In genomic region chr2:17636989-17637906, GRCh38 we compare ENCODE assay signal across 20 cellular contexts.
DNase-seq lines count a peak whose midpoint lies in the region; ATAC-seq and TF ChIP-seq lines count a peak whose summit lies in the region.
"Had no signal": no experiment of that assay in that cellular context is flagged by ENCODE, and none has a peak within 500 bp of the region (broad histone marks: within the 10 kb centered on the region; RNA-seq: fewer than 3 reads in every experiment).

No MANE protein-coding gene starts in this region.

- H3K4me3 Mint-ChIP-seq in naive thymus-derived CD4-positive, alpha-beta T cell, result no peak overlapping the region
- H3K4me3 Mint-ChIP-seq: activated naive CD8-positive, alpha-beta T cell treated with anti-CD3 and anti-CD28 coated beads, Interleukin-2, amount 10 ng/mL, durations not matched to agents 7 days and 5 days; CD4-positive, alpha-beta memory T cell; IgD-negative memory B cell; memory B cell; natural killer cell; stimulated activated memory B cell treated with anti-CD40 and anti-IgM and Interleukin-4, amounts not matched to agents 10 μg/mL and 1 μg/mL and 100 μg/mL, for 72 hours had no signal

- no peaks in the 10 kb centered on the region for H3K9me3 ChIP-seq in naive thymus-derived CD4-positive, alpha-beta T cell (ENCODE audit: control insufficient read depth in 2 of 3, low read length in 3 of 3)
- no peaks in the 10 kb centered on the region for H3K9me3 ChIP-seq in vagina
- H3K9me3 ChIP-seq: breast epithelium had no signal

- H3K27me3 Mint-ChIP-seq in naive thymus-derived CD4-positive, alpha-beta T cell, result peaks cover 0 to 7% (median 0%) of the 10 kb centered on the region in 5 donors
- H3K27me3 Mint-ChIP-seq: activated naive CD8-positive, alpha-beta T cell treated with anti-CD3 and anti-CD28 coated beads, Interleukin-2, amount 10 ng/mL, durations not matched to agents 7 days and 5 days; memory B cell; stimulated activated memory B cell treated with anti-CD40 and anti-IgM and Interleukin-4, amounts not matched to agents 10 μg/mL and 1 μg/mL and 100 μg/mL, for 72 hours had no signal

- H3K36me3 ChIP-seq in naive thymus-derived CD4-positive, alpha-beta T cell (ENCODE audit: control insufficient read depth in 2 of 3, insufficient read depth in 3 of 3, low read length in 3 of 3), result no peaks in the 10 kb centered on the region
- H3K36me3 ChIP-seq in vagina, result no peaks in the 10 kb centered on the region
- H3K36me3 ChIP-seq: breast epithelium had no signal

- TF ChIP-seq POLR2A in lower leg skin (IDR thresholded peaks at IDR 0.05), result no peak
- no peak for TF ChIP-seq POLR2A in vagina (IDR thresholded peaks at IDR 0.05)

- TF ChIP-seq CTCF in lower leg skin (IDR thresholded peaks at IDR 0.05) (no peak), vagina (IDR thresholded peaks at IDR 0.05) (no peak)

- no peaks in the 10 kb centered on the region for H3K9me3 Mint-ChIP-seq in naive thymus-derived CD4-positive, alpha-beta T cell
- H3K9me3 Mint-ChIP-seq: activated naive CD8-positive, alpha-beta T cell treated with anti-CD3 and anti-CD28 coated beads, Interleukin-2, amount 10 ng/mL, durations not matched to agents 7 days and 5 days; CD4-positive, alpha-beta memory T cell; IgD-negative memory B cell; memory B cell; natural killer cell; stimulated activated memory B cell treated with anti-CD40 and anti-IgM and Interleukin-4, amounts not matched to agents 10 μg/mL and 1 μg/mL and 100 μg/mL, for 72 hours had no signal

- no peaks in the 10 kb centered on the region for H3K4me1 ChIP-seq in naive thymus-derived CD4-positive, alpha-beta T cell (ENCODE audit: control insufficient read depth in 2 of 2, insufficient read depth in 2 of 2, low read length in 2 of 2)
- no peaks in the 10 kb centered on the region for H3K4me1 ChIP-seq in vagina
- H3K4me1 ChIP-seq: breast epithelium had no signal

- H3K4me3 ChIP-seq in naive thymus-derived CD4-positive, alpha-beta T cell (ENCODE audit: low read length), result no peak overlapping the region
- H3K4me3 ChIP-seq in lower leg skin (ENCODE audit: low read depth, poor library complexity, severe bottlenecking) (no peak overlapping the region), vagina (no peak overlapping the region)
- H3K4me3 ChIP-seq: breast epithelium had no signal

- ATAC-seq in GM19397 (IDR thresholded peaks at IDR 0.05; ENCODE audit: unreplicated experiment) (peak; percentile 64), HG03565 (IDR thresholded peaks at IDR 0.05; ENCODE audit: unreplicated experiment) (no peak)
- ATAC-seq in naive thymus-derived CD4-positive, alpha-beta T cell, result peak; percentile 19
- ATAC-seq: natural killer cell; stimulated activated memory B cell treated with anti-CD40 and anti-IgM and Interleukin-4, amounts not matched to agents 10 μg/mL and 1 μg/mL and 100 μg/mL, for 72 hours had no signal

- intact Hi-C loops in naive thymus-derived CD4-positive, alpha-beta T cell (cut with micrococcal nuclease), result no loop called here
- intact Hi-C loops in lower leg skin (cut with DNase I; ENCODE audit: low total_unique reads), result no loop called here
- intact Hi-C loops in vagina (cut with DNase I), result no loop called here

- 84 to 88% methylated on average over 12 of the region's 12 CpGs for WGBS in lower leg skin, 2 donors

- H3K4me1 Mint-ChIP-seq in naive thymus-derived CD4-positive, alpha-beta T cell, result no peaks in the 10 kb centered on the region
- H3K4me1 Mint-ChIP-seq: activated naive CD8-positive, alpha-beta T cell treated with anti-CD3 and anti-CD28 coated beads, Interleukin-2, amount 10 ng/mL, durations not matched to agents 7 days and 5 days; CD4-positive, alpha-beta memory T cell; IgD-negative memory B cell; memory B cell; natural killer cell; stimulated activated memory B cell treated with anti-CD40 and anti-IgM and Interleukin-4, amounts not matched to agents 10 μg/mL and 1 μg/mL and 100 μg/mL, for 72 hours had no signal

- DNase-seq in ELF-1 (ENCODE audit: low read depth, low spot score) (peak; percentile 34), lower leg skin (ENCODE audit: low spot score in 2 of 2) (no peak), H4 (ENCODE audit: low spot score) (no peak), vagina (ENCODE audit: extremely low spot score in 2 of 2) (no peak)
- no peak for DNase-seq in naive thymus-derived CD4-positive, alpha-beta T cell
- DNase-seq: activated naive CD8-positive, alpha-beta T cell treated with anti-CD3 and anti-CD28 coated beads, Interleukin-2, amount 10 ng/mL, durations not matched to agents 7 days and 5 days; CD4-positive, alpha-beta memory T cell; dermis blood vessel endothelial cell; foreskin fibroblast; hypothalamus; MM.1S; natural killer cell; NCI-H146 had no signal

- POLR2A ChIA-PET in naive thymus-derived CD4-positive, alpha-beta T cell (lab: Charles Lee), result no interaction called here

- H3K27me3 ChIP-seq in naive thymus-derived CD4-positive, alpha-beta T cell (ENCODE audit: control insufficient read depth in 2 of 2, insufficient read depth in 2 of 2, low read length in 2 of 2), result no peaks in the 10 kb centered on the region
- H3K27me3 ChIP-seq in vagina, result no peaks in the 10 kb centered on the region
- H3K27me3 ChIP-seq: breast epithelium had no signal

- H3K27ac ChIP-seq in angular gyrus (ENCODE audit: low read depth, low read length) (peak overlapping the region; percentile 59), vagina (no peak overlapping the region)
- H3K27ac ChIP-seq in naive thymus-derived CD4-positive, alpha-beta T cell (ENCODE audit: low read depth, low read length), result no peak overlapping the region
- H3K27ac ChIP-seq: breast epithelium had no signal

- no peaks in the 10 kb centered on the region for H3K36me3 Mint-ChIP-seq in naive thymus-derived CD4-positive, alpha-beta T cell
- H3K36me3 Mint-ChIP-seq: activated naive CD8-positive, alpha-beta T cell treated with anti-CD3 and anti-CD28 coated beads, Interleukin-2, amount 10 ng/mL, durations not matched to agents 7 days and 5 days; CD4-positive, alpha-beta memory T cell; IgD-negative memory B cell; memory B cell; natural killer cell; stimulated activated memory B cell treated with anti-CD40 and anti-IgM and Interleukin-4, amounts not matched to agents 10 μg/mL and 1 μg/mL and 100 μg/mL, for 72 hours had no signal

- CTCF ChIA-PET in naive thymus-derived CD4-positive, alpha-beta T cell (lab: Charles Lee), result no interaction called here

- no peak overlapping the region for H3K27ac Mint-ChIP-seq in naive thymus-derived CD4-positive, alpha-beta T cell
- H3K27ac Mint-ChIP-seq: activated naive CD8-positive, alpha-beta T cell treated with anti-CD3 and anti-CD28 coated beads, Interleukin-2, amount 10 ng/mL, durations not matched to agents 7 days and 5 days; CD4-positive, alpha-beta memory T cell; IgD-negative memory B cell; memory B cell; natural killer cell; stimulated activated memory B cell treated with anti-CD40 and anti-IgM and Interleukin-4, amounts not matched to agents 10 μg/mL and 1 μg/mL and 100 μg/mL, for 72 hours had no signal
